In genomic region chr10:62843591-62843990, GRCh38 we compare ENCODE assay signal across 21 cellular contexts.
"Had no signal": no experiment of that assay in that cellular context is flagged by ENCODE, and none has a peak within 500 bp of the region (broad histone marks: within the 10 kb centered on the region; RNA-seq: fewer than 3 reads in every experiment).

No MANE protein-coding gene starts in this region.

- H3K4me3 ChIP-seq: coronary artery, lung, suprapubic skin, transverse colon, vagina had no signal

- H3K4me3 Mint-ChIP-seq: activated CD4-positive, alpha-beta T cell treated with anti-CD3 and anti-CD28 coated beads, Interleukin-2, amount 10 ng/mL, durations not matched to agents 7 days and 5 days; nephron had no signal

- FAIRE-seq: endometrium, kidney had no signal

- H3K27me3 ChIP-seq: suprapubic skin, transverse colon, vagina had no signal

- H3K4me1 Mint-ChIP-seq: nephron had no signal

- H3K9me3 ChIP-seq: vagina had no signal

- H3K36me3 ChIP-seq: suprapubic skin, transverse colon, vagina had no signal

- DNase-seq: activated CD4-positive, alpha-beta T cell treated with anti-CD3 and anti-CD28 coated beads, Interleukin-2, amount 10 ng/mL, durations not matched to agents 7 days and 5 days; activated CD4-positive, CD25-positive, alpha-beta regulatory T cell; activated T-cell treated with anti-CD3 and anti-CD28 coated beads for 4 hours; aorta; erythroblast; foreskin melanocyte; hypothalamus; kidney; midbrain; nucleus accumbens; posterior cingulate gyrus; retina; T1000; transverse colon had no signal

- H3K4me1 ChIP-seq: suprapubic skin, transverse colon, vagina had no signal

- H3K27ac Mint-ChIP-seq: activated CD4-positive, alpha-beta T cell treated with anti-CD3 and anti-CD28 coated beads, Interleukin-2, amount 10 ng/mL, durations not matched to agents 7 days and 5 days; nephron had no signal

- H3K27ac ChIP-seq: coronary artery, suprapubic skin, transverse colon, vagina had no signal

- ATAC-seq: left lobe of liver had no signal
